In genomic region chr22:22692707-22693530, GRCh38 we compare ENCODE assay signal across 8 cellular contexts. TPM values are rescaled to one million over a fixed set of nuclear protein-coding genes. Genes with fewer than 3 reads are reported as not detected.
A peak's percentile ranks its signal among the peaks of the same experiment; 100 is the strongest.
DNase-seq lines count a peak whose midpoint lies in the region; ATAC-seq and TF ChIP-seq lines count a peak whose summit lies in the region.

No MANE protein-coding gene starts in this region.

- no peak for ATAC-seq in HG02852 (IDR thresholded peaks at IDR 0.05; ENCODE audit: unreplicated experiment)
- no peak for ATAC-seq in HG03442 (IDR thresholded peaks at IDR 0.05; ENCODE audit: unreplicated experiment)

- no peaks in the 10 kb centered on the region for H3F3A ChIP-seq in PC-9 (ENCODE audit: insufficient read depth, low read depth)

- no peak overlapping the region for H3K4me2 ChIP-seq in PC-9

- no peaks in the 10 kb centered on the region for H3K9me3 ChIP-seq in PC-9 (ENCODE audit: insufficient read depth, low read depth)

- no peaks in the 10 kb centered on the region for H3K9me2 ChIP-seq in PC-9 (ENCODE audit: insufficient read depth)

- no peak overlapping the region for H2AFZ ChIP-seq in ACC112 (ENCODE audit: low read length, unreplicated experiment)
- H2AFZ ChIP-seq in PC-9, result no peak overlapping the region

- H3K27ac ChIP-seq in ACC112 (ENCODE audit: low read depth, low read length) (peak overlapping the region; percentile 65), PC-9 (no peak overlapping the region)

- TF ChIP-seq CTCF in GM20000 (IDR thresholded peaks at IDR 0.05; ENCODE audit: extremely low read depth, missing control alignments) (peak; percentile 68), PC-9 (conservative IDR thresholded peaks at IDR 0.05) (peak; percentile 88)

- H3K79me2 ChIP-seq in ACC112 (ENCODE audit: control insufficient read depth, insufficient read depth, low read length, unreplicated experiment) (no peaks in the 10 kb centered on the region), PC-9 (ENCODE audit: low read depth) (no peaks in the 10 kb centered on the region)

- intact Hi-C loops in PC-9 (cut with micrococcal nuclease; ENCODE audit: unreplicated experiment), result no loop called here

- H3K4me1 ChIP-seq in ACC112 (ENCODE audit: control insufficient read depth, insufficient read depth, low read length, unreplicated experiment) (peaks cover 31% of the 10 kb centered on the region), PC-9 (replicated peaks; ENCODE audit: insufficient read depth) (peaks cover 3% of the 10 kb centered on the region; the same call in 1 of the 2 replicates)

- H3K36me3 ChIP-seq in ACC112 (ENCODE audit: insufficient read depth, low read length), result no peaks in the 10 kb centered on the region
- H3K36me3 ChIP-seq in PC-9 (ENCODE audit: low read depth), result no peaks in the 10 kb centered on the region

- H4K20me1 ChIP-seq in PC-9 (ENCODE audit: insufficient read depth), result no peaks in the 10 kb centered on the region

- CTCF ChIA-PET in PC-9 (lab: Charles Lee), result no interaction called here

- H3K27me3 ChIP-seq in ACC112 (ENCODE audit: insufficient read depth, low read length) (no peaks in the 10 kb centered on the region), PC-9 (ENCODE audit: insufficient read depth, low read depth) (no peaks in the 10 kb centered on the region)

- no TSS peak for BruUV-seq in PC-9 (replicated peaks; lab: Mats Ljungman, UMichigan)

- H3K4me3 ChIP-seq in ACC112 (ENCODE audit: low read depth, low read length) (no peak overlapping the region), PC-9 (no peak overlapping the region)

- POLR2A ChIA-PET in PC-9 (lab: Charles Lee; ENCODE audit: unreplicated experiment), result no interaction called here

- DNase-seq in GM20000 (ENCODE audit: low spot score) (peak; percentile 24), PC-9 (peak; percentile 46 to 52), iPS-NIHi7 (ENCODE audit: extremely low spot score) (peak; percentile 89)
- DNase-seq in activated effector memory CD4-positive, alpha-beta T cell treated with Interleukin-2 at 50 U/mL for 16 hours, result peak; percentile 39
- DNase-seq in stimulated activated CD4-positive, alpha-beta T cell treated with anti-CD3 and anti-CD28 coated beads, Interleukin-4, amount 100 ng/mL, for 4 hours, result peak; percentile 53 to 62

RNA-seq across cellular contexts. Expression of gene GGTLC2, which starts 48.5 kb away (rescaled TPM):
- total RNA-seq in PC-9 (2021), result not detected in 2 replicates

Comparison
In these comparisons a context has a peak if more than half of its experiments do, and no peak if none do; other contexts are left out.
1. DNase-seq: peak in every context shown above with its lines; median percentile 89 in iPS-NIHi7; 58 in stimulated activated CD4-positive, alpha-beta T cell treated with anti-CD3 and anti-CD28 coated beads, Interleukin-4, amount 100 ng/mL, for 4 hours; 49 in PC-9; 39 in activated effector memory CD4-positive, alpha-beta T cell treated with Interleukin-2 at 50 U/mL for 16 hours; 24 in GM20000.